In genomic region chr1:27301052-27301422, GRCh38 we compare ENCODE assay signal across 11 cellular contexts. TPM values are rescaled to one million over a fixed set of nuclear protein-coding genes. Genes with fewer than 3 reads are reported as not detected.
A peak's percentile ranks its signal among the peaks of the same experiment; 100 is the strongest.
DNase-seq lines count a peak whose midpoint lies in the region; ATAC-seq and TF ChIP-seq lines count a peak whose summit lies in the region.
"Had no signal": no experiment of that assay in that cellular context is flagged by ENCODE, and none has a peak within 500 bp of the region (broad histone marks: within the 10 kb centered on the region; RNA-seq: fewer than 3 reads in every experiment).

No MANE protein-coding gene starts in this region.

- H3K9me3 Mint-ChIP-seq in GM23338 (no peaks in the 10 kb centered on the region), glutamatergic neuron (ENCODE audit: unreplicated experiment) (peaks cover 11% of the 10 kb centered on the region)
- no peaks in the 10 kb centered on the region for H3K9me3 Mint-ChIP-seq in effector memory CD8-positive, alpha-beta T cell
- H3K9me3 Mint-ChIP-seq: activated CD4-positive, alpha-beta T cell treated with anti-CD3 and anti-CD28 coated beads, Interleukin-2, amount 10 ng/mL, durations not matched to agents 7 days and 5 days had no signal

- no peak for TF ChIP-seq EP300 in SK-N-SH (IDR thresholded peaks at IDR 0.05; ENCODE audit: borderline replicate concordance in 1 of 2, low read depth in 1 of 2, low read length in 1 of 2)

- POLR2A ChIA-PET in SK-N-SH (lab: Yijun Ruan, JAX), result interaction anchor here (0.6 to 3.1 kb wide), 9 partner anchors 49 to 700 kb away, joined by 3 to 24 read pairs (median 4); partner anchors contain the start of genes MAP3K6 and SLC9A1

- H3K4me3 ChIP-seq in GM23338 (no peak overlapping the region), SK-N-SH (ENCODE audit: low read depth in 2 of 2, low read length in 1 of 2) (no peak overlapping the region), skeletal muscle satellite cell (ENCODE audit: low read length) (no peak overlapping the region)
- H3K4me3 ChIP-seq: lung, SK-N-MC had no signal

- H2AFZ ChIP-seq in GM23338 (no peak overlapping the region), SK-N-SH (ENCODE audit: low read depth) (no peak overlapping the region)

- H3K4me2 ChIP-seq in GM23338 (peak overlapping the region; percentile 65), SK-N-SH (peak overlapping the region; percentile 68; the same call in 1 of the 2 replicates), skeletal muscle satellite cell (ENCODE audit: low read length) (peak overlapping the region; percentile 30)

- H3K4me3 Mint-ChIP-seq in GM23338, result peak overlapping the region; percentile 20; the same call in 1 of the 3 replicates
- H3K4me3 Mint-ChIP-seq in glutamatergic neuron (ENCODE audit: unreplicated experiment), result no peak overlapping the region
- H3K4me3 Mint-ChIP-seq in effector memory CD8-positive, alpha-beta T cell, result no peak overlapping the region
- H3K4me3 Mint-ChIP-seq: activated CD4-positive, alpha-beta T cell treated with anti-CD3 and anti-CD28 coated beads, Interleukin-2, amount 10 ng/mL, durations not matched to agents 7 days and 5 days had no signal

- H3K27me3 ChIP-seq in GM23338 (ENCODE audit: insufficient read depth) (no peaks in the 10 kb centered on the region), SK-N-SH (ENCODE audit: insufficient read depth) (no peaks in the 10 kb centered on the region), skeletal muscle satellite cell (ENCODE audit: control insufficient read depth, insufficient read depth, low read length) (no peaks in the 10 kb centered on the region)

- DNase-seq in GM23338 (ENCODE audit: low spot score) (no peak), SK-N-SH (no peak), glutamatergic neuron (no peak), SKM-1 treated with dmso at 0.1 percent for 144 hours (lab: John Stamatoyannopoulos, UW; ENCODE audit: unreplicated experiment) (no peak)
- DNase-seq in effector memory CD8-positive, alpha-beta T cell, result no peak

- no peaks in the 10 kb centered on the region for H3K79me2 ChIP-seq in GM23338 (replicated peaks; ENCODE audit: insufficient read depth)
- H3K79me2 ChIP-seq in SK-N-SH (ENCODE audit: insufficient read depth), result no peaks in the 10 kb centered on the region

- no peaks in the 10 kb centered on the region; the same call in 2 of the 3 replicates for H3K36me3 Mint-ChIP-seq in GM23338 (ENCODE audit: low read depth)
- no peaks in the 10 kb centered on the region for H3K36me3 Mint-ChIP-seq in glutamatergic neuron (ENCODE audit: unreplicated experiment)
- peaks cover 40% of the 10 kb centered on the region for H3K36me3 Mint-ChIP-seq in effector memory CD8-positive, alpha-beta T cell (ENCODE audit: insufficient read depth)

- CTCF ChIA-PET in SK-N-SH (lab: Yijun Ruan, JAX), result interaction anchor here (0.6 to 23.3 kb wide), 53 partner anchors 9 to 425 kb away, joined by 3 to 731 read pairs (median 4); partner anchors contain the start of genes AHDC1, CD164L2, FAM76A and FCN3

- H3K9me3 ChIP-seq in SK-N-SH (no peaks in the 10 kb centered on the region), skeletal muscle satellite cell (replicated peaks; ENCODE audit: low read length) (no peaks in the 10 kb centered on the region)

- H3F3A ChIP-seq in GM23338 (replicated peaks; ENCODE audit: low read depth) (no peaks in the 10 kb centered on the region), SK-N-SH (replicated peaks; ENCODE audit: insufficient read depth) (peaks cover 23% of the 10 kb centered on the region)

- H3K27ac ChIP-seq in GM23338 (ENCODE audit: low read depth) (no peak overlapping the region), SK-N-SH (ENCODE audit: low read depth in 2 of 2, low read length in 1 of 2) (peak overlapping the region; percentile 92 to 99; a peak in 3 of 4 replicates)

- no peaks in the 10 kb centered on the region for H4K20me1 ChIP-seq in GM23338 (replicated peaks; ENCODE audit: insufficient read depth)
- no peaks in the 10 kb centered on the region for H4K20me1 ChIP-seq in SK-N-SH (ENCODE audit: insufficient read depth)

- ATAC-seq in GM23338 (peak; percentile 8), esophagus mucosa (no peak), HG03097 (IDR thresholded peaks at IDR 0.05; ENCODE audit: low FRiP score, unreplicated experiment) (no peak)
- ATAC-seq in effector memory CD8-positive, alpha-beta T cell (replicated peaks), result no peak

- H3K9ac ChIP-seq in SK-N-SH, result no peak overlapping the region
- H3K9ac ChIP-seq in skeletal muscle satellite cell (ENCODE audit: low read depth, low read length), result peak overlapping the region; percentile 78

- H3K27ac Mint-ChIP-seq in GM23338 (peak overlapping the region; percentile 76), glutamatergic neuron (ENCODE audit: unreplicated experiment) (peak overlapping the region; percentile 93)
- no peak overlapping the region for H3K27ac Mint-ChIP-seq in effector memory CD8-positive, alpha-beta T cell
- H3K27ac Mint-ChIP-seq: activated CD4-positive, alpha-beta T cell treated with anti-CD3 and anti-CD28 coated beads, Interleukin-2, amount 10 ng/mL, durations not matched to agents 7 days and 5 days had no signal

- 63% methylated on average over 6 of the region's 8 CpGs for WGBS in SK-N-SH (ENCODE audit: low lambda C conversion rate)

- H3K36me3 ChIP-seq in GM23338 (ENCODE audit: insufficient read depth) (no peaks in the 10 kb centered on the region), SK-N-SH (replicated peaks in 1 of 2; ENCODE audit: control insufficient read depth in 1 of 2, insufficient read depth in 2 of 2, low read length in 1 of 2) (peaks cover 3 to 32% of the 10 kb centered on the region in 2 experiments), skeletal muscle satellite cell (ENCODE audit: insufficient read depth, low read length) (peaks cover 24% of the 10 kb centered on the region)

- H3K4me1 Mint-ChIP-seq in GM23338 (peaks cover 32% of the 10 kb centered on the region), glutamatergic neuron (ENCODE audit: low read depth, unreplicated experiment) (peaks cover 40% of the 10 kb centered on the region)
- peaks cover 3 to 4% of the 10 kb centered on the region in 2 donors for H3K4me1 Mint-ChIP-seq in effector memory CD8-positive, alpha-beta T cell (ENCODE audit: low read depth in 2 of 2)

- TF ChIP-seq RAD21 in SK-N-SH (IDR thresholded peaks at IDR 0.05; ENCODE audit: low read length), result no peak

- H3K27me3 Mint-ChIP-seq in GM23338 (ENCODE audit: insufficient read depth, low read depth, poor library complexity), result peaks cover 6% of the 10 kb centered on the region
- peaks cover 9% of the 10 kb centered on the region for H3K27me3 Mint-ChIP-seq in glutamatergic neuron (ENCODE audit: unreplicated experiment)
- no peaks in the 10 kb centered on the region for H3K27me3 Mint-ChIP-seq in effector memory CD8-positive, alpha-beta T cell
- H3K27me3 Mint-ChIP-seq: activated CD4-positive, alpha-beta T cell treated with anti-CD3 and anti-CD28 coated beads, Interleukin-2, amount 10 ng/mL, durations not matched to agents 7 days and 5 days had no signal

- peaks cover 15% of the 10 kb centered on the region for H3K4me1 ChIP-seq in GM23338 (ENCODE audit: insufficient read depth)
- H3K4me1 ChIP-seq in SK-N-SH (ENCODE audit: control insufficient read depth in 1 of 2, insufficient read depth in 2 of 2, low read depth in 1 of 2, low read length in 1 of 2), result peaks cover 28 to 52% of the 10 kb centered on the region in 2 experiments
- H3K4me1 ChIP-seq in skeletal muscle satellite cell (ENCODE audit: control insufficient read depth, insufficient read depth, low read length), result peaks cover 36% of the 10 kb centered on the region

- TF ChIP-seq CTCF in GM23338 (conservative IDR thresholded peaks at IDR 0.05; ENCODE audit: low read depth in 2 of 2) (no peak), SK-N-SH (IDR thresholded peaks at IDR 0.05) (no peak), glutamatergic neuron (IDR thresholded peaks at IDR 0.05; ENCODE audit: partially characterized antibody, unreplicated experiment) (peak; percentile 45)

- H3K9me2 ChIP-seq in GM23338 (ENCODE audit: insufficient read depth), result no peaks in the 10 kb centered on the region
- H3K9me2 ChIP-seq in SK-N-SH, result no peaks in the 10 kb centered on the region

TF ChIP-seq in GM23338, 12 proteins besides CTCF, POLR2A, EP300 and RAD21 (continues in another document):
- TF ChIP-seq EZH2 (IDR thresholded peaks at IDR 0.05; ENCODE audit: low read depth, unreplicated experiment), result no peak
- TF ChIP-seq ZNF331 (CRISPR knock-in tag; IDR thresholded peaks at IDR 0.05; ENCODE audit: low read depth), result no peak

TF ChIP-seq in SK-N-SH, 30 proteins besides CTCF, POLR2A, EP300 and RAD21 (continues in another document):
- TF ChIP-seq NFIC (IDR thresholded peaks at IDR 0.05; ENCODE audit: borderline replicate concordance) (no peak), NRF1 (IDR thresholded peaks at IDR 0.05; ENCODE audit: low read depth, low read length) (no peak), ELF1 (IDR thresholded peaks at IDR 0.05) (no peak), MEF2A (IDR thresholded peaks at IDR 0.05; ENCODE audit: borderline replicate concordance, low read depth) (no peak), RCOR1 (IDR thresholded peaks at IDR 0.05; ENCODE audit: low read length) (no peak), JUND (IDR thresholded peaks at IDR 0.05) (no peak)

RNA-seq across cellular contexts. Expression of gene TMEM222, which starts 20.9 kb away (rescaled TPM):
- 22.6 and 27.0 TPM in 2 replicates for total RNA-seq in GM23338 (2014; rRNA removed; shearing (Covaris generic))
- polyA plus RNA-seq in GM23338 (2016; fragmentation: Nextera tagmentation; extraction: Ambion mirVana) (17.7 and 17.8 TPM in 2 replicates), SK-N-SH (2012; rRNA removed) (51.7 and 52.0 TPM in 2 replicates)
- 23.5 and 37.2 TPM in 2 replicates for polyA plus RNA-seq in SK-N-SH (2012; cell fraction: cytosol; rRNA removed)
- 62.9 and 63.5 TPM in 2 replicates for polyA plus RNA-seq in SK-N-SH (2012; cell fraction: nucleus; rRNA removed)
- total RNA-seq in glutamatergic neuron (ENCODE audit: unreplicated experiment) (50.0 TPM), esophagus mucosa (38.6 TPM)
- 22.8 and 27.1 TPM in 2 replicates for total RNA-seq in skeletal muscle satellite cell (2012; rRNA removed)

RNA-seq across cellular contexts. Expression of gene SYTL1, which starts 40.8 kb away (rescaled TPM):
- 4.9 and 5.4 TPM in 2 replicates for total RNA-seq in GM23338 (2014; rRNA removed; shearing (Covaris generic))
- polyA plus RNA-seq in GM23338 (2016; fragmentation: Nextera tagmentation; extraction: Ambion mirVana) (12.0 and 12.3 TPM in 2 replicates), SK-N-SH (2012; rRNA removed) (2.0 and 3.0 TPM in 2 replicates)
- polyA plus RNA-seq in SK-N-SH (2012; cell fraction: cytosol; rRNA removed), result 0.21 and 0.52 TPM in 2 replicates
- polyA plus RNA-seq in SK-N-SH (2012; cell fraction: nucleus; rRNA removed), result 12.6 and 15.6 TPM in 2 replicates
- total RNA-seq in glutamatergic neuron (ENCODE audit: unreplicated experiment) (3.2 TPM), esophagus mucosa (113 TPM)
- total RNA-seq in skeletal muscle satellite cell (2012; rRNA removed), result 0.25 TPM in 1 of 2 replicates, not detected in the other

Comparison
In these comparisons a context has a peak if more than half of its experiments do, and no peak if none do; other contexts are left out.
1. H3K27ac Mint-ChIP-seq: peak in GM23338 (single experiment) and glutamatergic neuron (single experiment); none in effector memory CD8-positive, alpha-beta T cell (0 of 2).
2. RNA of gene SYTL1, which starts 40.8 kb away (total RNA-seq): 113 TPM in esophagus mucosa (single experiment); 4.9 to 5.4 TPM in GM23338 and 3.2 TPM in glutamatergic neuron (single experiment); every median in the first group is over 10 times any median in the second.
3. Peak in every context shown above with its lines, with median percentiles within 50 percentile points of each other: H3K4me2 ChIP-seq.